ENCODE assay signal across 9 cellular contexts in genomic region chr4:52862605-52863236, GRCh38. TPM values are rescaled to one million over a fixed set of nuclear protein-coding genes. Genes with fewer than 3 reads are reported as not detected.
DNase-seq lines count a peak whose midpoint lies in the region; ATAC-seq lines count a peak whose summit lies in the region.
"Had no signal": no experiment of that assay in that cellular context is flagged by ENCODE, and none has a peak within 500 bp of the region (broad histone marks: within the 10 kb centered on the region; RNA-seq: fewer than 3 reads in every experiment).

No MANE protein-coding gene starts in this region.

- peaks cover 8% of the 10 kb centered on the region for H3K4me1 Mint-ChIP-seq in activated CD4-positive, alpha-beta memory T cell treated with anti-CD3 and anti-CD28 coated beads, Interleukin-2, amount 10 ng/mL, durations not matched to agents 7 days and 5 days
- H3K4me1 Mint-ChIP-seq in stimulated activated naive CD8-positive, alpha-beta T cell treated with anti-CD3 and anti-CD28 coated beads, Interleukin-15, amount 100 ng/mL, for 72 hours: peaks cover 24% of the 10 kb centered on the region

- H3K36me3 ChIP-seq in iPS-18a (ENCODE audit: control insufficient read depth, low read depth, low read length): peaks cover 37% of the 10 kb centered on the region

- peaks cover 35% of the 10 kb centered on the region for H3K4me1 ChIP-seq in iPS-18a (ENCODE audit: control insufficient read depth, low read depth, low read length)

- peaks cover 8% of the 10 kb centered on the region for H3K9me3 Mint-ChIP-seq in activated CD4-positive, alpha-beta memory T cell treated with anti-CD3 and anti-CD28 coated beads, Interleukin-2, amount 10 ng/mL, durations not matched to agents 7 days and 5 days
- peaks cover 6 to 7% of the 10 kb centered on the region in 2 donors for H3K9me3 Mint-ChIP-seq in stimulated activated naive CD8-positive, alpha-beta T cell treated with anti-CD3 and anti-CD28 coated beads, Interleukin-15, amount 100 ng/mL, for 72 hours

- DNase-seq in DMS 273 (lab: John Stamatoyannopoulos, UW; ENCODE audit: unreplicated experiment) (peak; percentile 36), DMS 273 treated with DMSO at 0.1 percent for 48 hours (lab: John Stamatoyannopoulos, UW) (no peak), NCI-H526 treated with DMSO at 0.1 percent for 48 hours (lab: John Stamatoyannopoulos, UW) (no peak), NCI-H1105 (lab: John Stamatoyannopoulos, UW) (no peak)
- no peak for DNase-seq in activated CD4-positive, alpha-beta memory T cell treated with anti-CD3 and anti-CD28 coated beads, Interleukin-2, amount 10 ng/mL, durations not matched to agents 7 days and 5 days
- no peak for DNase-seq in stimulated activated naive CD8-positive, alpha-beta T cell treated with anti-CD3 and anti-CD28 coated beads, Interleukin-15, amount 100 ng/mL, for 72 hours
- no peak for DNase-seq in activated CD4-positive, CD25-positive, alpha-beta regulatory T cell (lab: John Stamatoyannopoulos, UW)

- peak overlapping the region; percentile 79 for H3K9ac ChIP-seq in iPS-18a (ENCODE audit: low read length)

- H3K27ac Mint-ChIP-seq in activated CD4-positive, alpha-beta memory T cell treated with anti-CD3 and anti-CD28 coated beads, Interleukin-2, amount 10 ng/mL, durations not matched to agents 7 days and 5 days: no peak overlapping the region
- no peak overlapping the region for H3K27ac Mint-ChIP-seq in stimulated activated naive CD8-positive, alpha-beta T cell treated with anti-CD3 and anti-CD28 coated beads, Interleukin-15, amount 100 ng/mL, for 72 hours

- H3K4me3 ChIP-seq in iPS-18a (ENCODE audit: low read length): peak overlapping the region; percentile 77

- CTCF ChIA-PET in activated CD4-positive, alpha-beta memory T cell treated with anti-CD3 and anti-CD28 coated beads, Interleukin-2, amount 10 ng/mL, durations not matched to agents 7 days and 5 days (lab: Charles Lee): interaction anchor here (0.7 kb wide), 1 partner anchor 632 kb away, joined by 3 read pairs; no protein-coding TSS in a partner anchor

- ATAC-seq in stimulated activated naive CD8-positive, alpha-beta T cell treated with anti-CD3 and anti-CD28 coated beads, Interleukin-15, amount 100 ng/mL, for 72 hours: no peak

- H3K9me3 ChIP-seq in iPS-18a (ENCODE audit: control insufficient read depth, low read depth, low read length): peaks cover 7% of the 10 kb centered on the region

- H3K4me3 Mint-ChIP-seq in activated CD4-positive, alpha-beta memory T cell treated with anti-CD3 and anti-CD28 coated beads, Interleukin-2, amount 10 ng/mL, durations not matched to agents 7 days and 5 days: peak overlapping the region; percentile 72
- H3K4me3 Mint-ChIP-seq in stimulated activated naive CD8-positive, alpha-beta T cell treated with anti-CD3 and anti-CD28 coated beads, Interleukin-15, amount 100 ng/mL, for 72 hours: peak overlapping the region; percentile 81 to 88

- no peaks in the 10 kb centered on the region for H3K36me3 Mint-ChIP-seq in activated CD4-positive, alpha-beta memory T cell treated with anti-CD3 and anti-CD28 coated beads, Interleukin-2, amount 10 ng/mL, durations not matched to agents 7 days and 5 days (ENCODE audit: low read depth)

- POLR2A ChIA-PET in activated CD4-positive, alpha-beta memory T cell treated with anti-CD3 and anti-CD28 coated beads, Interleukin-2, amount 10 ng/mL, durations not matched to agents 7 days and 5 days (lab: Charles Lee): interaction anchor here (2.7 kb wide), 1 partner anchor 150 kb away, joined by 9 read pairs; no protein-coding TSS in a partner anchor

- H3K27ac ChIP-seq in iPS-18a (ENCODE audit: low read length): no peak overlapping the region
- H3K27ac ChIP-seq: 22Rv1 had no signal

- H3K27me3 ChIP-seq in iPS-18a (ENCODE audit: control insufficient read depth, insufficient read depth, low read length): peaks cover 13% of the 10 kb centered on the region

- H3K27me3 Mint-ChIP-seq in activated CD4-positive, alpha-beta memory T cell treated with anti-CD3 and anti-CD28 coated beads, Interleukin-2, amount 10 ng/mL, durations not matched to agents 7 days and 5 days: peaks cover 27% of the 10 kb centered on the region
- H3K27me3 Mint-ChIP-seq in stimulated activated naive CD8-positive, alpha-beta T cell treated with anti-CD3 and anti-CD28 coated beads, Interleukin-15, amount 100 ng/mL, for 72 hours: peaks cover 47% of the 10 kb centered on the region

RNA-seq across cellular contexts. Expression of gene RASL11B, which starts 0.6 kb away (rescaled TPM):
- total RNA-seq in activated CD4-positive, alpha-beta memory T cell treated with anti-CD3 and anti-CD28 coated beads, Interleukin-2, amount 10 ng/mL, durations not matched to agents 7 days and 5 days: under 1 TPM; 0.25 to 0.33 TPM
